8 cellular contexts compared by ENCODE assay signal in genomic region chr19:33176670-33177416, GRCh38. TPM values are rescaled to one million over a fixed set of nuclear protein-coding genes. Genes with fewer than 3 reads are reported as not detected.
DNase-seq lines count a peak whose midpoint lies in the region; ATAC-seq, FAIRE-seq and TF ChIP-seq lines count a peak whose summit lies in the region.

No MANE protein-coding gene starts in this region.

- peak overlapping the region; percentile 93 for H3K4me3 Mint-ChIP-seq in MCF 10A (ENCODE audit: unreplicated experiment)

- intact Hi-C loops in MCF 10A (cut with micrococcal nuclease): loop anchor here (2.0 kb wide), 2 partner anchors 32 to 50 kb away; no protein-coding TSS in a partner anchor

- H3K9me3 ChIP-seq in iPS-18a (ENCODE audit: control insufficient read depth, low read depth, low read length) (no peaks in the 10 kb centered on the region), skeletal muscle satellite cell (replicated peaks; ENCODE audit: low read length) (no peaks in the 10 kb centered on the region)

- H3K4me2 ChIP-seq in skeletal muscle satellite cell (ENCODE audit: low read length): peak overlapping the region; percentile 93

- peak overlapping the region; percentile 87 for H3K9ac ChIP-seq in iPS-18a (ENCODE audit: low read length)
- H3K9ac ChIP-seq in skeletal muscle satellite cell (ENCODE audit: low read depth, low read length): peak overlapping the region; percentile 87

- H3K36me3 Mint-ChIP-seq in MCF 10A (ENCODE audit: insufficient read depth, unreplicated experiment): peaks cover 12% of the 10 kb centered on the region

- H3K27ac Mint-ChIP-seq in MCF 10A (ENCODE audit: low read depth, unreplicated experiment): peak overlapping the region; percentile 66

- H3K36me3 ChIP-seq in iPS-18a (ENCODE audit: control insufficient read depth, low read depth, low read length) (no peaks in the 10 kb centered on the region), skeletal muscle satellite cell (ENCODE audit: insufficient read depth, low read length) (no peaks in the 10 kb centered on the region)

- peak overlapping the region; percentile 43 for H3K27ac ChIP-seq in iPS-18a (ENCODE audit: low read length)

- peak; percentile 93 for FAIRE-seq in A204.1 (lab: Jason Lieb, UNC)

- no peaks in the 10 kb centered on the region for H3K27me3 Mint-ChIP-seq in MCF 10A (ENCODE audit: insufficient read depth, unreplicated experiment)

- CTCF ChIA-PET in MCF 10A (lab: Yijun Ruan, JAX): interaction anchor here (0.6 to 2.6 kb wide), 29 partner anchors 9 to 594 kb away, joined by 3 to 17 read pairs (median 4); no protein-coding TSS in a partner anchor

- no peak for TF ChIP-seq CTCF in MCF 10A (IDR thresholded peaks at IDR 0.05; ENCODE audit: unreplicated experiment)

- H3K9me3 Mint-ChIP-seq in MCF 10A (ENCODE audit: unreplicated experiment): no peaks in the 10 kb centered on the region

- POLR2A ChIA-PET in MCF 10A (lab: Yijun Ruan, JAX): interaction anchor here (0.6 to 3.7 kb wide), 24 partner anchors 9 to 771 kb away, joined by 3 to 18 read pairs (median 5); partner anchors contain the start of genes CEBPG, CEP89, FAAP24 and GPATCH1

- H3K27me3 ChIP-seq in iPS-18a (ENCODE audit: control insufficient read depth, insufficient read depth, low read length) (peaks cover 13% of the 10 kb centered on the region), skeletal muscle satellite cell (ENCODE audit: control insufficient read depth, insufficient read depth, low read length) (no peaks in the 10 kb centered on the region)

- H3K4me1 ChIP-seq in iPS-18a (ENCODE audit: control insufficient read depth, low read depth, low read length) (peaks cover 10% of the 10 kb centered on the region), skeletal muscle satellite cell (ENCODE audit: control insufficient read depth, insufficient read depth, low read length) (peaks cover 21% of the 10 kb centered on the region)

- ATAC-seq in GM18520 (IDR thresholded peaks at IDR 0.05; ENCODE audit: unreplicated experiment): peak; percentile 70
- ATAC-seq in HG03064 (IDR thresholded peaks at IDR 0.05; ENCODE audit: low read depth, unreplicated experiment): peak; percentile 73

- peak; percentile 98 for DNase-seq in NCI-H2107 treated with DMSO at 0.1 percent for 48 hours (lab: John Stamatoyannopoulos, UW; ENCODE audit: unreplicated experiment)
- peak; percentile 100 for DNase-seq in UCSD-AML1 (lab: John Stamatoyannopoulos, UW; ENCODE audit: unreplicated experiment)
- peak; percentile 99 for DNase-seq in MCF 10A (ENCODE audit: unreplicated experiment)

- TSS peak; percentile 99 for BruUV-seq in MCF 10A (replicated peaks; lab: Mats Ljungman, UMichigan)

- H3K4me1 Mint-ChIP-seq in MCF 10A (ENCODE audit: insufficient read depth, unreplicated experiment): peaks cover 9% of the 10 kb centered on the region

- H3K4me3 ChIP-seq in iPS-18a (ENCODE audit: low read length) (peak overlapping the region; percentile 94), skeletal muscle satellite cell (ENCODE audit: low read length) (peak overlapping the region; percentile 80)

RNA-seq across cellular contexts. Expression of gene LRP3, which starts 17.3 kb away (rescaled TPM):
- 7.7 and 9.5 TPM in 2 replicates for total RNA-seq in MCF 10A (2022)
- 26.9 and 28.8 TPM in 2 replicates for total RNA-seq in skeletal muscle satellite cell (2012; rRNA removed)

RNA-seq across cellular contexts. Expression of gene WDR88, which starts 44.9 kb away (rescaled TPM):
- total RNA-seq in MCF 10A (2022): not detected in 2 replicates
- total RNA-seq in skeletal muscle satellite cell (2012; rRNA removed): not detected in 2 replicates

RNA-seq across cellular contexts. Expression of gene SLC7A10, which starts 48.8 kb away (rescaled TPM):
- total RNA-seq in MCF 10A (2022): not detected in 2 replicates
- total RNA-seq in skeletal muscle satellite cell (2012; rRNA removed): not detected in 2 replicates

Comparison
In these comparisons a context has a peak if more than half of its experiments do, and no peak if none do; other contexts are left out.
1. Peak in every context shown above with its lines: DNase-seq, ATAC-seq, H3K4me3 ChIP-seq and H3K27ac ChIP-seq.